Comparison of ENCODE assay signal across 1 cellular context in genomic region chr6:57173886-57174510, GRCh38.
TF ChIP-seq lines count a peak whose summit lies in the region.

No MANE protein-coding gene starts in this region.

TF ChIP-seq in K562, 482 proteins besides CTCF, POLR2A, EP300 and RAD21 (continued from another document):
- TF ChIP-seq MTA3 (IDR thresholded peaks at IDR 0.05; ENCODE audit: borderline replicate concordance) (0 out of 2 replicates have a peak, but pooled peaks have one; percentile 29), TAF9B (IDR thresholded peaks at IDR 0.05; ENCODE audit: partially characterized antibody) (peak; percentile 31), HDAC1 (IDR thresholded peaks at IDR 0.05) (peak in 1 of 2 experiments; percentile 61; a peak in 2 of 4 replicates), SMARCE1 (IDR thresholded peaks at IDR 0.05) (peak; percentile 46), PYGO2 (tag; IDR thresholded peaks at IDR 0.05) (no peak), ZNF143 (CRISPR knock-in tag; IDR thresholded peaks at IDR 0.05) (no peak), MLX (CRISPR knock-in tag; conservative IDR thresholded peaks at IDR 0.05) (no peak), ZNF436 (CRISPR knock-in tag; IDR thresholded peaks at IDR 0.05) (0 out of 2 replicates have a peak, but pooled peaks have one; percentile 34), BDP1 (IDR thresholded peaks at IDR 0.05; ENCODE audit: insufficient read depth, insufficient read length) (no peak), ZNF282 (CRISPR knock-in tag; IDR thresholded peaks at IDR 0.05) (no peak), SMAD1 (IDR thresholded peaks at IDR 0.05; ENCODE audit: low read depth, low read length, partially characterized antibody) (no peak), SAP30 (IDR thresholded peaks at IDR 0.05; ENCODE audit: borderline replicate concordance, insufficient read depth, low read depth, low read length, poor library complexity, severe bottlenecking) (peak; percentile 24), ZNF175 (CRISPR knock-in tag; IDR thresholded peaks at IDR 0.05; ENCODE audit: low read depth) (0 out of 2 replicates have a peak, but pooled peaks have one; percentile 22), UBTF (IDR thresholded peaks at IDR 0.05; ENCODE audit: borderline replicate concordance in 1 of 2, low read depth in 2 of 2, low read length in 2 of 2) (0 out of 4 replicates have a peak, but pooled peaks of 1 of the 2 experiments have one; percentile 29), MLLT1 (IDR thresholded peaks at IDR 0.05) (peak in 1 of 2 experiments; percentile 48; a peak in 2 of 4 replicates), CXXC5 (CRISPR knock-in tag; IDR thresholded peaks at IDR 0.05) (peak; percentile 41), CREB3L1 (IDR thresholded peaks at IDR 0.05; ENCODE audit: borderline replicate concordance, low read depth) (no peak), EP400 (IDR thresholded peaks at IDR 0.05) (peak; percentile 71), MXI1 (IDR thresholded peaks at IDR 0.05; ENCODE audit: low read depth, low read length) (0 out of 2 replicates have a peak, but pooled peaks have one; percentile 39), FOSL1 (tag; conservative IDR thresholded peaks at IDR 0.05) (peak; percentile 38), KLF10 (CRISPR knock-in tag; IDR thresholded peaks at IDR 0.05) (no peak)
